1 cellular context compared by ENCODE assay signal in genomic region chr2:38892819-38893218, GRCh38.
TF ChIP-seq lines count a peak whose summit lies in the region.

No MANE protein-coding gene starts in this region.

TF ChIP-seq in HCT116, 20 proteins besides CTCF, POLR2A, EP300 and RAD21:
- TF ChIP-seq ELF1 (IDR thresholded peaks at IDR 0.05; ENCODE audit: borderline replicate concordance, low read depth), result no peak
- TF ChIP-seq FOSL1 (IDR thresholded peaks at IDR 0.05; ENCODE audit: low read depth), result 0 out of 2 replicates have a peak, but pooled peaks have one; percentile 8
- TF ChIP-seq JUND (IDR thresholded peaks at IDR 0.05), result peak; percentile 22; the same call in 1 of the 2 replicates
